ENCODE assay signal across 33 cellular contexts in genomic region chr5:135147294-135148090, GRCh38.
"Had no signal": no experiment of that assay in that cellular context is flagged by ENCODE, and none has a peak within 500 bp of the region (broad histone marks: within the 10 kb centered on the region; RNA-seq: fewer than 3 reads in every experiment).

No MANE protein-coding gene starts in this region.

- H3K4me1 ChIP-seq: ascending aorta, breast epithelium, colonic mucosa, esophagus muscularis mucosa, foreskin keratinocyte, gastrocnemius medialis, heart left ventricle had no signal

- H3K4me1 Mint-ChIP-seq: activated CD4-positive, alpha-beta T cell treated with anti-CD3 and anti-CD28 coated beads for 36 hours; activated CD4-positive, alpha-beta T cell treated with anti-CD3 and anti-CD28 coated beads, Interleukin-2, amount 10 ng/mL, durations not matched to agents 24 days and 14 days; activated naive CD4-positive, alpha-beta T cell treated with anti-CD3 and anti-CD28 coated beads, Interleukin-2, amount 10 ng/mL, durations not matched to agents 7 days and 5 days; activated naive CD8-positive, alpha-beta T cell treated with anti-CD3 and anti-CD28 coated beads, Interleukin-2, amount 10 ng/mL, durations not matched to agents 7 days and 5 days; T-helper 17 cell had no signal

- DNase-seq: activated CD4-positive, alpha-beta memory T cell treated with anti-CD3 and anti-CD28 coated beads for 36 hours; activated CD4-positive, alpha-beta T cell treated with anti-CD3 and anti-CD28 coated beads for 36 hours; activated CD4-positive, alpha-beta T cell treated with anti-CD3 and anti-CD28 coated beads, Interleukin-2, amount 10 ng/mL, durations not matched to agents 24 days and 14 days; activated CD4-positive, CD25-positive, alpha-beta regulatory T cell; activated CD4-positive, CD25-positive, alpha-beta regulatory T cell treated with anti-CD3 and anti-CD28 coated beads, Interleukin-2, amount 50 U/mL, for 72 hours; activated CD8-positive, alpha-beta memory T cell treated with anti-CD3 and anti-CD28 coated beads, Interleukin-2, amount 50 U/mL, for 48 hours; activated CD8-positive, alpha-beta T cell treated with anti-CD3 and anti-CD28 coated beads, Interleukin-2, amount 10 ng/mL, durations not matched to agents 7 days and 5 days; activated gamma-delta T cell; activated naive CD4-positive, alpha-beta T cell; activated naive CD4-positive, alpha-beta T cell treated with anti-CD3 and anti-CD28 coated beads, Interleukin-2, amount 10 ng/mL, durations not matched to agents 7 days and 5 days; activated naive CD8-positive, alpha-beta T cell treated with anti-CD3 and anti-CD28 coated beads, Interleukin-2, amount 10 ng/mL, durations not matched to agents 7 days and 5 days; activated T-cell treated with anti-CD3 and anti-CD28 coated beads for 4 hours; activated T-cell treated with anti-CD3 and anti-CD28 coated beads, Interleukin-2, amount 50 U/mL, for 24 hours; activated T-cell treated with anti-CD3 and anti-CD28 coated beads, Interleukin-2, amount 50 U/mL, for 72 hours; central memory CD4-positive, alpha-beta T cell; cerebellar nuclear complex; colonic mucosa; effector CD8-positive, alpha-beta T cell; erythroblast; foreskin keratinocyte; gastrocnemius medialis; glutamatergic neuron; heart left ventricle; T-helper 1 cell; T-helper 17 cell; T1000 had no signal

- H3K36me3 ChIP-seq: ascending aorta, breast epithelium, cardiac muscle cell, colonic mucosa, esophagus muscularis mucosa, gastrocnemius medialis, heart left ventricle had no signal

- H3K27ac ChIP-seq: ascending aorta, breast epithelium, cardiac muscle cell, colonic mucosa, esophagus muscularis mucosa, foreskin keratinocyte, gastrocnemius medialis, heart left ventricle had no signal

- H3K4me3 Mint-ChIP-seq: activated CD4-positive, alpha-beta memory T cell treated with anti-CD3 and anti-CD28 coated beads for 36 hours; activated CD4-positive, alpha-beta T cell treated with anti-CD3 and anti-CD28 coated beads for 36 hours; activated CD4-positive, alpha-beta T cell treated with anti-CD3 and anti-CD28 coated beads, Interleukin-2, amount 10 ng/mL, durations not matched to agents 24 days and 14 days; activated CD8-positive, alpha-beta T cell treated with anti-CD3 and anti-CD28 coated beads, Interleukin-2, amount 10 ng/mL, durations not matched to agents 7 days and 5 days; activated naive CD4-positive, alpha-beta T cell treated with anti-CD3 and anti-CD28 coated beads, Interleukin-2, amount 10 ng/mL, durations not matched to agents 7 days and 5 days; activated naive CD8-positive, alpha-beta T cell treated with anti-CD3 and anti-CD28 coated beads, Interleukin-2, amount 10 ng/mL, durations not matched to agents 7 days and 5 days; activated T-cell treated with anti-CD3 and anti-CD28 coated beads, Interleukin-2, amount 50 U/mL, for 24 hours; activated T-cell treated with anti-CD3 and anti-CD28 coated beads, Interleukin-2, amount 50 U/mL, for 72 hours; brain; T-helper 2 cell treated with Interferon-gamma antibody and Interleukin-4, amounts not matched to agents 5 μg/mL and 100 μg/mL, for 36 hours had no signal

- H3K4me3 ChIP-seq: ascending aorta, breast epithelium, cardiac muscle cell, colonic mucosa, esophagus muscularis mucosa, gastrocnemius medialis, heart left ventricle had no signal

- H3K9me3 Mint-ChIP-seq: activated CD4-positive, alpha-beta memory T cell treated with anti-CD3 and anti-CD28 coated beads for 36 hours had no signal

- H3K36me3 Mint-ChIP-seq: activated CD4-positive, alpha-beta memory T cell treated with anti-CD3 and anti-CD28 coated beads for 36 hours; activated naive CD4-positive, alpha-beta T cell treated with anti-CD3 and anti-CD28 coated beads, Interleukin-2, amount 10 ng/mL, durations not matched to agents 7 days and 5 days; activated naive CD4-positive, alpha-beta T cell treated with anti-CD3 and anti-CD28 coated beads, Interleukin-2, amount 50 U/mL, for 72 hours; brain had no signal

- H3K27me3 Mint-ChIP-seq: activated naive CD4-positive, alpha-beta T cell treated with anti-CD3 and anti-CD28 coated beads, Interleukin-2, amount 10 ng/mL, durations not matched to agents 7 days and 5 days; T-helper 17 cell had no signal

- ATAC-seq: activated CD4-positive, alpha-beta T cell treated with anti-CD3 and anti-CD28 coated beads for 36 hours; activated CD8-positive, alpha-beta T cell treated with anti-CD3 and anti-CD28 coated beads, Interleukin-2, amount 10 ng/mL, durations not matched to agents 7 days and 5 days; activated naive CD4-positive, alpha-beta T cell treated with anti-CD3 and anti-CD28 coated beads, Interleukin-2, amount 50 U/mL, for 72 hours; activated T-cell treated with anti-CD3 and anti-CD28 coated beads, Interleukin-2, amount 50 U/mL, for 72 hours; foreskin keratinocyte; gastrocnemius medialis; heart left ventricle; T-helper 17 cell had no signal

- H3K27ac Mint-ChIP-seq: activated CD4-positive, alpha-beta memory T cell treated with anti-CD3 and anti-CD28 coated beads for 36 hours; activated CD4-positive, alpha-beta T cell treated with anti-CD3 and anti-CD28 coated beads for 36 hours; activated CD4-positive, alpha-beta T cell treated with anti-CD3 and anti-CD28 coated beads, Interleukin-2, amount 10 ng/mL, durations not matched to agents 24 days and 14 days; activated CD8-positive, alpha-beta T cell treated with anti-CD3 and anti-CD28 coated beads, Interleukin-2, amount 10 ng/mL, durations not matched to agents 7 days and 5 days; activated naive CD4-positive, alpha-beta T cell treated with anti-CD3 and anti-CD28 coated beads, Interleukin-2, amount 10 ng/mL, durations not matched to agents 7 days and 5 days; activated naive CD4-positive, alpha-beta T cell treated with anti-CD3 and anti-CD28 coated beads, Interleukin-2, amount 50 U/mL, for 72 hours; activated naive CD8-positive, alpha-beta T cell treated with anti-CD3 and anti-CD28 coated beads, Interleukin-2, amount 10 ng/mL, durations not matched to agents 7 days and 5 days; activated T-cell treated with anti-CD3 and anti-CD28 coated beads, Interleukin-2, amount 50 U/mL, for 24 hours; activated T-cell treated with anti-CD3 and anti-CD28 coated beads, Interleukin-2, amount 50 U/mL, for 72 hours; brain; T-helper 17 cell; T-helper 2 cell treated with Interferon-gamma antibody and Interleukin-4, amounts not matched to agents 5 μg/mL and 100 μg/mL, for 36 hours had no signal

- H3K27me3 ChIP-seq: ascending aorta, breast epithelium, colonic mucosa, esophagus muscularis mucosa, foreskin keratinocyte, gastrocnemius medialis had no signal

- H3K9me3 ChIP-seq: ascending aorta, breast epithelium, colonic mucosa, esophagus muscularis mucosa, gastrocnemius medialis, heart left ventricle had no signal
